Comparison of ENCODE assay signal across 12 cellular contexts in the genomic region with DNA sequence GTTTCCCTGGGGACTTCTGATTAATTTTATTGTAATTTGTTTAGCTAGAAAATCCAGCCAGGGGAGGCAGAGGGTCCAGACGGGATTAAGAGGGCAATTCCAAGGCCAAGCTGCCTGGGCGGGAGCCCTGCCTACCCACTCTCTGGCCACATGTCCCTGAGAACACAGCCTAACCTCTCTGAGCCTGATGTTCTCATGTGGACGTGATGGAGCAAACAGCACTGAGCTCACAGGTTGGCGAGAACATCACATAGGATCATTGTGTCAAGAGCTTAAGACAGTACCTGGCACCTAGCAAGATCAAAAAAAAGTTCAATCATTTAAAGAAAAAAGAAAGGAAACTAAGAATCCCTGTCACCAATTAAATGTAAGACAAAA. TPM values are rescaled to one million over a fixed set of nuclear protein-coding genes. Genes with fewer than 3 reads are reported as not detected.
DNase-seq lines count a peak whose midpoint lies in the region; ATAC-seq, FAIRE-seq and TF ChIP-seq lines count a peak whose summit lies in the region.
"Had no signal": no experiment of that assay in that cellular context is flagged by ENCODE, and none has a peak within 500 bp of the region (broad histone marks: within the 10 kb centered on the region; RNA-seq: fewer than 3 reads in every experiment).

No MANE protein-coding gene starts in this region.

- no peak overlapping the region for H3K23ac ChIP-seq in neuronal stem cell (ENCODE audit: low read depth, low read length, poor library complexity)

- peaks cover 11 to 36% (median 20%) of the 10 kb centered on the region in 4 donors for H3K4me1 Mint-ChIP-seq in CD4-positive, CD25-positive, alpha-beta regulatory T cell

- H3K4me1 ChIP-seq in CD4-positive, CD25-positive, alpha-beta regulatory T cell (ENCODE audit: control insufficient read depth, insufficient read depth, low read length, poor library complexity, severe bottlenecking), result peaks cover 15% of the 10 kb centered on the region
- H3K4me1 ChIP-seq in HUES6 (ENCODE audit: control insufficient read depth, insufficient read depth, low read length) (peaks cover 42% of the 10 kb centered on the region), esophagus muscularis mucosa (peaks cover 15 to 18% (median 15%) of the 10 kb centered on the region in 4 donors), neuronal stem cell (ENCODE audit: control insufficient read depth in 2 of 2, insufficient read depth in 1 of 2, low read depth in 1 of 2, low read length in 2 of 2) (peaks cover 0 to 4% of the 10 kb centered on the region in 2 donors)

- H3K18ac ChIP-seq in neuronal stem cell (ENCODE audit: low read length), result peak overlapping the region; percentile 12

- no peak for TF ChIP-seq EP300 in esophagus muscularis mucosa (IDR thresholded peaks at IDR 0.05)

- H3K9ac ChIP-seq in HUES6 (ENCODE audit: low read length) (peak overlapping the region; percentile 80), neuronal stem cell (ENCODE audit: low read depth, low read length, poor library complexity) (no peak overlapping the region)

- FAIRE-seq in GM19239 (lab: Jason Lieb, UNC) (no peak), urothelium cell line (lab: Jason Lieb, UNC) (no peak)
- FAIRE-seq: D721Med, GM12891 had no signal

- no peak for DNase-seq in CD4-positive, CD25-positive, alpha-beta regulatory T cell
- DNase-seq in esophagus muscularis mucosa (ENCODE audit: extremely low spot score), result no peak
- DNase-seq in neuronal stem cell (ENCODE audit: low spot score), result no peak
- no peak for DNase-seq in NCI-H1930 (lab: John Stamatoyannopoulos, UW)
- no peak for DNase-seq in GM19239 (ENCODE audit: insufficient read length, low spot score)
- DNase-seq in NCI-H187 treated with DMSO at 0.1 percent for 48 hours (lab: John Stamatoyannopoulos, UW), result no peak
- DNase-seq in urothelium cell line (ENCODE audit: low spot score), result no peak
- DNase-seq: NCI-H187 had no signal

- no peaks in the 10 kb centered on the region for H3K36me3 ChIP-seq in CD4-positive, CD25-positive, alpha-beta regulatory T cell (ENCODE audit: control insufficient read depth, insufficient read depth, low read length)
- H3K36me3 ChIP-seq in HUES6 (ENCODE audit: control insufficient read depth, insufficient read depth, low read length) (no peaks in the 10 kb centered on the region), esophagus muscularis mucosa (no peaks in the 10 kb centered on the region), neuronal stem cell (replicated peaks in 1 of 2; ENCODE audit: control insufficient read depth in 2 of 2, insufficient read depth in 2 of 2, low read length in 2 of 2) (no peaks in the 10 kb centered on the region)

- no peak overlapping the region for H2BK120ac ChIP-seq in neuronal stem cell (ENCODE audit: low read depth, low read length)

- no peaks in the 10 kb centered on the region for H3K9me3 ChIP-seq in CD4-positive, CD25-positive, alpha-beta regulatory T cell (ENCODE audit: control insufficient read depth in 2 of 2, low read length in 2 of 2)
- H3K9me3 ChIP-seq in HUES6 (ENCODE audit: control insufficient read depth, insufficient read depth, low read depth, low read length) (peaks cover 7% of the 10 kb centered on the region), esophagus muscularis mucosa (peaks cover 0 to 11% (median 5%) of the 10 kb centered on the region in 4 donors), neuronal stem cell (replicated peaks in 1 of 2; ENCODE audit: control insufficient read depth in 2 of 2, insufficient read depth in 1 of 2, low read depth in 1 of 2, low read length in 2 of 2) (peaks cover 0 to 2% of the 10 kb centered on the region in 2 donors)

- H2AFZ ChIP-seq in neuronal stem cell (ENCODE audit: low read length), result no peak overlapping the region

- H3K27me3 ChIP-seq in CD4-positive, CD25-positive, alpha-beta regulatory T cell (ENCODE audit: control insufficient read depth, insufficient read depth, low read length), result peaks cover 4% of the 10 kb centered on the region
- H3K27me3 ChIP-seq in HUES6 (ENCODE audit: control insufficient read depth, insufficient read depth, low read length), result no peaks in the 10 kb centered on the region
- H3K27me3 ChIP-seq in esophagus muscularis mucosa, result peaks cover 0 to 27% (median 3%) of the 10 kb centered on the region in 4 donors
- peaks cover 2 to 39% (median 3%) of the 10 kb centered on the region in 3 experiments for H3K27me3 ChIP-seq in neuronal stem cell (ENCODE audit: control insufficient read depth in 3 of 3, insufficient read depth in 3 of 3, low read depth in 1 of 3, low read length in 3 of 3)

- no peak overlapping the region for H3K4ac ChIP-seq in neuronal stem cell (ENCODE audit: low read length)

- no peak for TF ChIP-seq CTCF in esophagus muscularis mucosa (IDR thresholded peaks at IDR 0.05)

- no peak overlapping the region for H2BK5ac ChIP-seq in neuronal stem cell (ENCODE audit: low read length)

- no peak overlapping the region for H3K27ac ChIP-seq in CD4-positive, CD25-positive, alpha-beta regulatory T cell (ENCODE audit: insufficient read depth, low read length, poor library complexity, severe bottlenecking)
- H3K27ac ChIP-seq in HUES6 (ENCODE audit: low read depth, low read length) (no peak overlapping the region; the same call in 1 of the 2 replicates), esophagus muscularis mucosa (replicated peaks in 1 of 4) (no peak overlapping the region), neuronal stem cell (replicated peaks; ENCODE audit: low read length) (no peak overlapping the region)

- no peak for ATAC-seq in CD4-positive, CD25-positive, alpha-beta regulatory T cell (ENCODE audit: low read depth in 2 of 2)

- H2BK12ac ChIP-seq in neuronal stem cell (ENCODE audit: low read length), result no peak overlapping the region

- H3K14ac ChIP-seq in neuronal stem cell (ENCODE audit: low read length), result no peak overlapping the region

- no peak overlapping the region for H3K4me2 ChIP-seq in neuronal stem cell (ENCODE audit: insufficient read depth, low read length, poor library complexity, severe bottlenecking)

- H3K4me3 ChIP-seq in CD4-positive, CD25-positive, alpha-beta regulatory T cell (ENCODE audit: low read depth, low read length), result peak overlapping the region; percentile 67
- H3K4me3 ChIP-seq in HUES6 (ENCODE audit: low read depth, low read length), result peak overlapping the region; percentile 56
- H3K4me3 ChIP-seq in esophagus muscularis mucosa, result peak overlapping the region; percentile 53 to 67 (median 59)
- H3K4me3 ChIP-seq in neuronal stem cell (ENCODE audit: low read length in 2 of 2), result no peak overlapping the region

- H3K27ac Mint-ChIP-seq in CD4-positive, CD25-positive, alpha-beta regulatory T cell, result peak overlapping the region in 2 of 3 donors; percentile 62 to 72

- TF ChIP-seq POLR2A in esophagus muscularis mucosa (IDR thresholded peaks at IDR 0.05; ENCODE audit: low read depth), result no peak

- H3K36me3 Mint-ChIP-seq in CD4-positive, CD25-positive, alpha-beta regulatory T cell, result peaks cover 7% of the 10 kb centered on the region

- intact Hi-C loops in esophagus muscularis mucosa (cut with DNase I), result no loop called here

- no peak overlapping the region for H4K8ac ChIP-seq in neuronal stem cell (ENCODE audit: low read depth, low read length)

- no peaks in the 10 kb centered on the region for H3K79me1 ChIP-seq in neuronal stem cell (ENCODE audit: low read depth, low read length)

- H3K9me3 Mint-ChIP-seq in CD4-positive, CD25-positive, alpha-beta regulatory T cell, result peaks cover 0 to 5% (median 0%) of the 10 kb centered on the region in 7 donors

- H2BK15ac ChIP-seq in neuronal stem cell (ENCODE audit: low read length), result no peak overlapping the region

- H3K4me3 Mint-ChIP-seq in CD4-positive, CD25-positive, alpha-beta regulatory T cell, result peak overlapping the region; percentile 85 to 92 (median 88)

- no peak overlapping the region for H2AK5ac ChIP-seq in neuronal stem cell (ENCODE audit: low read depth, low read length)

- H4K91ac ChIP-seq in neuronal stem cell (ENCODE audit: low read depth, low read length, poor library complexity), result no peak overlapping the region

- WGBS in esophagus muscularis mucosa, result 76% methylated on average over 4 of the region's 4 CpGs
- WGBS in neuronal stem cell (ENCODE audit: extremely low coverage in 2 of 2, insufficient read length in 2 of 2, insufficient replicate concordance in 1 of 2), 2 donors, result no CpG with 5 or more reads among the region's 4 CpGs

- peaks cover 31% of the 10 kb centered on the region for H3K27me3 Mint-ChIP-seq in CD4-positive, CD25-positive, alpha-beta regulatory T cell

RNA-seq across cellular contexts. Expression of a gene that starts 1.0 kb away (rescaled TPM):
- 2.4 TPM for total RNA-seq in CD4-positive, CD25-positive, alpha-beta regulatory T cell
- 1 to 10 TPM; 1.2 to 3.8 (median 2.2) TPM for polyA plus RNA-seq in CD4-positive, CD25-positive, alpha-beta regulatory T cell
- total RNA-seq in esophagus muscularis mucosa, result under 1 TPM; 0.32 to 0.83 (median 0.55) TPM
- polyA plus RNA-seq in neuronal stem cell (2013, experiment 1 of 2), result 0.11 TPM
- 0.14 TPM for polyA plus RNA-seq in neuronal stem cell (2013, experiment 2 of 2)
- total RNA-seq: epithelial cell of proximal tubule had no signal

RNA-seq across cellular contexts. Expression of a gene that starts 47.2 kb away (rescaled TPM):
- not detected for total RNA-seq in CD4-positive, CD25-positive, alpha-beta regulatory T cell
- not detected for polyA plus RNA-seq in CD4-positive, CD25-positive, alpha-beta regulatory T cell
- total RNA-seq in esophagus muscularis mucosa, result not detected
- polyA plus RNA-seq in neuronal stem cell (2013, experiment 1 of 2), result not detected
- not detected for polyA plus RNA-seq in neuronal stem cell (2013, experiment 2 of 2)
- total RNA-seq: epithelial cell of proximal tubule had no signal

Comparison
In these comparisons a context has a peak if more than half of its experiments do, and no peak if none do; other contexts are left out.
1. H3K4me3 ChIP-seq: peak in CD4-positive, CD25-positive, alpha-beta regulatory T cell (single experiment), HUES6 (single experiment) and esophagus muscularis mucosa (4 of 4); none in neuronal stem cell (0 of 2).